ENCODE assay signal across 1 cellular context in genomic region chr21:41630249-41630648, GRCh38.
A peak's percentile ranks its signal among the peaks of the same experiment; 100 is the strongest.
TF ChIP-seq lines count a peak whose summit lies in the region.

No MANE protein-coding gene starts in this region.

TF ChIP-seq in SK-N-SH, 30 proteins besides CTCF, POLR2A, EP300 and RAD21 (continued from another document):
- no peak for TF ChIP-seq USF2 (IDR thresholded peaks at IDR 0.05; ENCODE audit: borderline replicate concordance, low read depth, low read length)
- TF ChIP-seq ZBTB33 (IDR thresholded peaks at IDR 0.05; ENCODE audit: borderline replicate concordance, low read depth): 0 out of 2 replicates have a peak, but pooled peaks have one; percentile 37
- TF ChIP-seq TAF1 (IDR thresholded peaks at IDR 0.05; ENCODE audit: borderline replicate concordance, low read depth, low read length): no peak
- TF ChIP-seq IRF3 (IDR thresholded peaks at IDR 0.05; ENCODE audit: low read depth, low read length): no peak
- peak; percentile 70; the same call in 1 of the 2 replicates for TF ChIP-seq USF1 (IDR thresholded peaks at IDR 0.05; ENCODE audit: borderline replicate concordance, low read depth)
- no peak for TF ChIP-seq MXI1 (IDR thresholded peaks at IDR 0.05; ENCODE audit: low read depth, low read length)
- TF ChIP-seq NRF1 (IDR thresholded peaks at IDR 0.05; ENCODE audit: low read depth, low read length): no peak
- TF ChIP-seq FOSL2 (IDR thresholded peaks at IDR 0.05; ENCODE audit: borderline replicate concordance, low read depth): peak; percentile 93
- peak; percentile 98 for TF ChIP-seq TCF12 (IDR thresholded peaks at IDR 0.05)
- TF ChIP-seq ELF1 (IDR thresholded peaks at IDR 0.05): no peak
- TF ChIP-seq GABPA (IDR thresholded peaks at IDR 0.05; ENCODE audit: low read depth): no peak
- peak; percentile 77; the same call in 1 of the 2 replicates for TF ChIP-seq POLR2AphosphoS5 (IDR thresholded peaks at IDR 0.05; ENCODE audit: low read depth, low read length)
- TF ChIP-seq MAX (IDR thresholded peaks at IDR 0.05; ENCODE audit: low read depth): peak; percentile 98
